10 cellular contexts compared by ENCODE assay signal in genomic region chr16:12901597-12902436, GRCh38. TPM values are rescaled to one million over a fixed set of nuclear protein-coding genes. Genes with fewer than 3 reads are reported as not detected.
DNase-seq lines count a peak whose midpoint lies in the region; ATAC-seq and TF ChIP-seq lines count a peak whose summit lies in the region.
"Had no signal": no experiment of that assay in that cellular context is flagged by ENCODE, and none has a peak within 500 bp of the region (broad histone marks: within the 10 kb centered on the region; RNA-seq: fewer than 3 reads in every experiment).

Gene SHISA9, plus strand, starts transcription at chr16:12901598.

- H3K79me2 ChIP-seq in parathyroid adenoma = no peaks in the 10 kb centered on the region

- H3K27me3 Mint-ChIP-seq in activated T-helper 17 cell treated with anti-CD3 and anti-CD28 coated beads, Interleukin-2, amount 50 U/mL, for 72 hours = peaks cover 25% of the 10 kb centered on the region

- WGBS in HUES64 = under 1% methylated on average over 103 of the region's 107 CpGs

- H3K9ac ChIP-seq in HUES64 (ENCODE audit: low read depth, low read length) (peak within 1 kb of the TSS; percentile 75), parathyroid adenoma (no peak within 1 kb of the TSS)

- H3K27ac Mint-ChIP-seq in activated T-helper 17 cell treated with anti-CD3 and anti-CD28 coated beads, Interleukin-2, amount 50 U/mL, for 72 hours = no peak within 1 kb of the TSS

- no peaks in the 10 kb centered on the region for H3K9me3 ChIP-seq in HUES64 (ENCODE audit: insufficient read depth, low read depth, low read length)
- H3K9me3 ChIP-seq in parathyroid adenoma (ENCODE audit: control insufficient read depth, low read length) = no peaks in the 10 kb centered on the region

- peak within 1 kb of the TSS; percentile 71 for H3K4me2 ChIP-seq in parathyroid adenoma (ENCODE audit: low read length)

- peaks cover 32% of the 10 kb centered on the region for H3K4me1 ChIP-seq in HUES64 (ENCODE audit: insufficient read depth, low read length)
- H3K4me1 ChIP-seq in parathyroid adenoma = no peaks in the 10 kb centered on the region

- H3K27ac ChIP-seq in HUES64 (ENCODE audit: low read depth, low read length) = no peak within 1 kb of the TSS
- H3K27ac ChIP-seq in parathyroid adenoma = no peak within 1 kb of the TSS

- H3K9me3 Mint-ChIP-seq in activated T-helper 17 cell treated with anti-CD3 and anti-CD28 coated beads, Interleukin-2, amount 50 U/mL, for 72 hours = no peaks in the 10 kb centered on the region

- no peaks in the 10 kb centered on the region for H3K36me3 Mint-ChIP-seq in activated T-helper 17 cell treated with anti-CD3 and anti-CD28 coated beads, Interleukin-2, amount 50 U/mL, for 72 hours (ENCODE audit: low read depth)

- H3K27me3 ChIP-seq in HUES64 (ENCODE audit: insufficient read depth, low read length) (peaks cover 50% of the 10 kb centered on the region), parathyroid adenoma (ENCODE audit: control insufficient read depth, insufficient read depth, low read length) (peaks cover 7% of the 10 kb centered on the region)

- no peak within 1 kb of the TSS for H2AFZ ChIP-seq in parathyroid adenoma

- H3K4me3 ChIP-seq in HUES64 (ENCODE audit: low read length) (peak within 1 kb of the TSS; percentile 87), epithelial cell of proximal tubule (ENCODE audit: low read depth, low read length) (peak within 1 kb of the TSS; percentile 88), parathyroid adenoma (ENCODE audit: low read depth, low read length) (no peak within 1 kb of the TSS)

- peak; percentile 45 for DNase-seq in COLO668 (lab: John Stamatoyannopoulos, UW; ENCODE audit: unreplicated experiment)
- no peak for DNase-seq in epithelial cell of proximal tubule (ENCODE audit: low read depth)
- no peak for DNase-seq in NCI-H1436 (lab: John Stamatoyannopoulos, UW)
- DNase-seq in UCSD-AML1 (lab: John Stamatoyannopoulos, UW; ENCODE audit: unreplicated experiment) = no peak
- DNase-seq: T1000 had no signal

- H3K4me1 Mint-ChIP-seq in activated T-helper 17 cell treated with anti-CD3 and anti-CD28 coated beads, Interleukin-2, amount 50 U/mL, for 72 hours = no peaks in the 10 kb centered on the region

- no peak for TF ChIP-seq CTCF in epithelial cell of proximal tubule (conservative IDR thresholded peaks at IDR 0.05; ENCODE audit: low read depth, low read length)
- TF ChIP-seq CTCF in parathyroid adenoma (IDR thresholded peaks at IDR 0.05) = no peak

- H3K36me3 ChIP-seq in HUES64 (ENCODE audit: insufficient read depth, low read length) = peaks cover 4% of the 10 kb centered on the region; the same call in 1 of the 2 replicates
- no peaks in the 10 kb centered on the region for H3K36me3 ChIP-seq in parathyroid adenoma (ENCODE audit: control insufficient read depth, insufficient read depth, low read length)

- H3K4me3 Mint-ChIP-seq in activated T-helper 17 cell treated with anti-CD3 and anti-CD28 coated beads, Interleukin-2, amount 50 U/mL, for 72 hours = no peak within 1 kb of the TSS

- ATAC-seq in HG02870 (IDR thresholded peaks at IDR 0.05; ENCODE audit: unreplicated experiment) = no peak
- ATAC-seq in activated T-helper 17 cell treated with anti-CD3 and anti-CD28 coated beads, Interleukin-2, amount 50 U/mL, for 72 hours (replicated peaks) = no peak

RNA-seq across cellular contexts. Expression of gene SHISA9, which starts in this region (rescaled TPM):
- polyA plus RNA-seq in HUES64 (2013, experiment 1 of 2) = 15.7 TPM
- 13.5 TPM for polyA plus RNA-seq in HUES64 (2013, experiment 2 of 2)
- 3.7 and 19.2 TPM in 2 replicates for total RNA-seq in epithelial cell of proximal tubule
- under 1 TPM; 0.08 to 0.24 TPM for total RNA-seq in activated T-helper 17 cell treated with anti-CD3 and anti-CD28 coated beads, Interleukin-2, amount 50 U/mL, for 72 hours
- total RNA-seq: lung microvascular endothelial cell had no signal
